ENCODE assay signal across 22 cellular contexts in genomic region chr3:16472593-16472992, GRCh38.
"Had no signal": no experiment of that assay in that cellular context is flagged by ENCODE, and none has a peak within 500 bp of the region (broad histone marks: within the 10 kb centered on the region; RNA-seq: fewer than 3 reads in every experiment).

No MANE protein-coding gene starts in this region.

- DNase-seq: activated CD4-positive, alpha-beta T cell treated with anti-CD3 and anti-CD28 coated beads for 4 hours; activated CD8-positive, alpha-beta T cell treated with anti-CD3 and anti-CD28 coated beads for 36 hours; activated effector memory CD4-positive, alpha-beta T cell treated with Interleukin-2 at 50 U/mL for 16 hours; activated T-cell treated with anti-CD3 and anti-CD28 coated beads, Interleukin-2, amount 50 U/mL, for 4 hours; cortex of kidney; effector CD8-positive, alpha-beta T cell; foreskin keratinocyte; head of caudate nucleus; left colon; naive B cell; stimulated activated CD4-positive, alpha-beta T cell treated with anti-CD3 and anti-CD28 coated beads, Interleukin-15, amount 100 ng/mL, for 24 hours; stimulated activated CD4-positive, alpha-beta T cell treated with anti-CD3 and anti-CD28 coated beads, Interleukin-4, amount 100 ng/mL, for 1 hour; stimulated activated naive CD8-positive, alpha-beta T cell treated with anti-CD3 and anti-CD28 coated beads, Interleukin-15, Interleukin-2, amounts not matched to agents 100 U/mL and 50 U/mL, for 24 hours; T-cell; upper lobe of left lung; WERI-Rb-1 had no signal

- H3K36me3 ChIP-seq: WERI-Rb-1 had no signal

- H3K27ac Mint-ChIP-seq: activated CD8-positive, alpha-beta T cell treated with anti-CD3 and anti-CD28 coated beads for 36 hours; brain; T-cell had no signal

- H3K27me3 ChIP-seq: foreskin keratinocyte, upper lobe of left lung had no signal

- H3K4me3 Mint-ChIP-seq: activated CD8-positive, alpha-beta T cell treated with anti-CD3 and anti-CD28 coated beads for 36 hours; activated T-cell treated with anti-CD3 and anti-CD28 coated beads, Interleukin-2, amount 50 U/mL, for 4 hours; brain; central memory CD8-positive, alpha-beta T cell; naive B cell; T-cell had no signal

- H3K4me1 ChIP-seq: foreskin keratinocyte, parathyroid adenoma had no signal

- ATAC-seq: activated CD8-positive, alpha-beta T cell treated with anti-CD3 and anti-CD28 coated beads for 36 hours; activated naive CD4-positive, alpha-beta T cell treated with anti-CD3 and anti-CD28 coated beads, Interleukin-2, amount 50 U/mL, for 72 hours; activated T-cell treated with anti-CD3 and anti-CD28 coated beads, Interleukin-2, amount 50 U/mL, for 4 hours; foreskin keratinocyte; left colon; stimulated activated naive CD8-positive, alpha-beta T cell treated with anti-CD3 and anti-CD28 coated beads, Interleukin-15, Interleukin-2, amounts not matched to agents 100 U/mL and 50 U/mL, for 24 hours; T-cell had no signal

- H3K27ac ChIP-seq: foreskin keratinocyte, parathyroid adenoma, SK-N-MC, skin epidermis, WERI-Rb-1 had no signal

- H3K9me3 Mint-ChIP-seq: activated CD8-positive, alpha-beta T cell treated with anti-CD3 and anti-CD28 coated beads for 36 hours; activated T-cell treated with anti-CD3 and anti-CD28 coated beads, Interleukin-2, amount 50 U/mL, for 4 hours; central memory CD8-positive, alpha-beta T cell had no signal

- H3K4me3 ChIP-seq: SK-N-MC, skin epidermis, upper lobe of left lung had no signal

- H3K27me3 Mint-ChIP-seq: activated CD8-positive, alpha-beta T cell treated with anti-CD3 and anti-CD28 coated beads for 36 hours; central memory CD8-positive, alpha-beta T cell; naive B cell; T-cell had no signal

- H3K9ac ChIP-seq: parathyroid adenoma had no signal
